ENCODE assay signal across 8 cellular contexts in genomic region chr19:48390188-48391099, GRCh38. TPM values are rescaled to one million over a fixed set of nuclear protein-coding genes. Genes with fewer than 3 reads are reported as not detected.
A peak's percentile ranks its signal among the peaks of the same experiment; 100 is the strongest.
DNase-seq lines count a peak whose midpoint lies in the region; ATAC-seq and TF ChIP-seq lines count a peak whose summit lies in the region.

No MANE protein-coding gene starts in this region.

- H3K27ac Mint-ChIP-seq in HFFc6: peak overlapping the region; percentile 94
- H3K27ac Mint-ChIP-seq in nephron progenitor cell: peak overlapping the region; percentile 97

- no peaks in the 10 kb centered on the region for H3K9me3 Mint-ChIP-seq in HFFc6
- H3K9me3 Mint-ChIP-seq in nephron progenitor cell: no peaks in the 10 kb centered on the region

- ATAC-seq in HG02610 (IDR thresholded peaks at IDR 0.05; ENCODE audit: unreplicated experiment): no peak

- in situ Hi-C loops in Caki2 (cut with HindIII; ENCODE audit: low pct_unique_long_range_greater_than_20kb, low sequenced_read_pairs): no loop called here

- H3K27me3 ChIP-seq in PC-9 (ENCODE audit: insufficient read depth, low read depth) (peaks cover 11% of the 10 kb centered on the region), thyroid gland (peaks cover 18% of the 10 kb centered on the region)

- intact Hi-C loops in PC-9 (cut with micrococcal nuclease; ENCODE audit: unreplicated experiment): loop anchor here (1.0 to 5.0 kb wide), 3 partner anchors 26 to 123 kb away; partner anchors contain the start of gene SYNGR4
- intact Hi-C loops in thyroid gland (cut with DNase I): loop anchor here (10.0 kb wide), 1 partner anchor 54 kb away; the partner anchor contains the start of gene GRWD1

- CTCF ChIA-PET in PC-9 (lab: Charles Lee): interaction anchor here (1.1 to 1.6 kb wide), 5 partner anchors 55 to 199 kb away, joined by 3 to 30 read pairs (median 4); no protein-coding TSS in a partner anchor

- H3K4me1 Mint-ChIP-seq in HFFc6 (ENCODE audit: low read depth): peaks cover 22% of the 10 kb centered on the region
- H3K4me1 Mint-ChIP-seq in nephron progenitor cell: peaks cover 51% of the 10 kb centered on the region

- peaks cover 34% of the 10 kb centered on the region for H3K79me2 ChIP-seq in PC-9 (ENCODE audit: low read depth)

- peak; percentile 63 for DNase-seq in Caki2 (ENCODE audit: low read depth)
- DNase-seq in HFFc6: peak; percentile 37
- DNase-seq in PC-9: peak in 1 of 2 experiments; percentile 56
- peak; percentile 56 for DNase-seq in activated gamma-delta T cell treated with Interleukin-2 at 50 U/mL for 16 hours
- peak; percentile 51 for DNase-seq in fibroblast of the aortic adventitia (ENCODE audit: low read depth)
- DNase-seq in nephron progenitor cell: peak; percentile 71
- DNase-seq in thyroid gland: peak; percentile 57 to 64

- BruUV-seq in PC-9 (replicated peaks; lab: Mats Ljungman, UMichigan): TSS peak; percentile 45

- peak overlapping the region; percentile 58 for H3K27ac ChIP-seq in PC-9
- H3K27ac ChIP-seq in thyroid gland: peak overlapping the region; percentile 86 to 94 (median 91)

- H3K4me3 ChIP-seq in PC-9: peak overlapping the region; percentile 91
- peak overlapping the region; percentile 94 for H3K4me3 ChIP-seq in fibroblast of the aortic adventitia (ENCODE audit: low read depth, low read length)
- peak overlapping the region; percentile 84 to 96 (median 94) for H3K4me3 ChIP-seq in thyroid gland (replicated peaks in 1 of 3)

- POLR2A ChIA-PET in PC-9 (lab: Charles Lee; ENCODE audit: unreplicated experiment): interaction anchor here (0.6 to 1.5 kb wide), 3 partner anchors 13 to 103 kb away, joined by 7 to 22 read pairs (median 8); partner anchors contain the start of genes SYNGR4 and TMEM143

- H4K20me1 ChIP-seq in PC-9 (ENCODE audit: insufficient read depth): peaks cover 20% of the 10 kb centered on the region

- no peaks in the 10 kb centered on the region for H3K4me1 ChIP-seq in PC-9 (replicated peaks; ENCODE audit: insufficient read depth)
- peaks cover 9 to 22% of the 10 kb centered on the region in 2 donors for H3K4me1 ChIP-seq in thyroid gland

- peaks cover 43% of the 10 kb centered on the region for H3F3A ChIP-seq in PC-9 (ENCODE audit: insufficient read depth, low read depth)

- H3K27me3 Mint-ChIP-seq in HFFc6 (ENCODE audit: insufficient read depth) (peaks cover 17% of the 10 kb centered on the region), nephron progenitor cell (ENCODE audit: low read depth, poor library complexity) (peaks cover 7% of the 10 kb centered on the region)

- peaks cover 30% of the 10 kb centered on the region for H3K36me3 ChIP-seq in PC-9 (ENCODE audit: low read depth)
- H3K36me3 ChIP-seq in thyroid gland: peaks cover 31 to 35% of the 10 kb centered on the region in 2 donors

- peak overlapping the region; percentile 75 for H2AFZ ChIP-seq in PC-9

- TF ChIP-seq CTCF in HFFc6 (IDR thresholded peaks at IDR 0.05): peak; percentile 79
- TF ChIP-seq CTCF in PC-9 (conservative IDR thresholded peaks at IDR 0.05): peak; percentile 77
- TF ChIP-seq CTCF in fibroblast of the aortic adventitia (IDR thresholded peaks at IDR 0.05; ENCODE audit: insufficient read depth, low read length): peak; percentile 83
- TF ChIP-seq CTCF in nephron progenitor cell (IDR thresholded peaks at IDR 0.05): peak; percentile 43
- peak; percentile 16 to 73 (median 64) for TF ChIP-seq CTCF in thyroid gland (IDR thresholded peaks at IDR 0.05)

- no peaks in the 10 kb centered on the region for H3K9me2 ChIP-seq in PC-9 (ENCODE audit: insufficient read depth)

- 1 to 7% methylated on average over 13 to 21 of the region's 24 CpGs for WGBS in thyroid gland, 2 donors

- H3K9me3 ChIP-seq in PC-9 (ENCODE audit: insufficient read depth, low read depth) (no peaks in the 10 kb centered on the region), thyroid gland (no peaks in the 10 kb centered on the region)

- H3K36me3 Mint-ChIP-seq in HFFc6 (ENCODE audit: low read depth) (peaks cover 6% of the 10 kb centered on the region; the same call in 1 of the 2 replicates), nephron progenitor cell (ENCODE audit: low read depth) (peaks cover 31% of the 10 kb centered on the region)

- peak overlapping the region; percentile 98 for H3K4me3 Mint-ChIP-seq in HFFc6
- peak overlapping the region; percentile 95 for H3K4me3 Mint-ChIP-seq in nephron progenitor cell

- peak in 1 of 2 donors; percentile 8 for TF ChIP-seq POLR2A in thyroid gland (IDR thresholded peaks at IDR 0.05)

- peak overlapping the region; percentile 99 for H3K4me2 ChIP-seq in PC-9

RNA-seq across cellular contexts. Expression of gene KDELR1, which starts 0.9 kb away (rescaled TPM):
- 119 and 155 TPM in 2 replicates for total RNA-seq in Caki2 (2014; rRNA removed; shearing (Covaris generic); ENCODE audit: low replicate concordance)
- total RNA-seq in HFFc6 (2021; fragmentation: NEBNext Ultra II Directional; extraction: Animal tissue kit (Norgen Biotek cat#: 25700)): 100 to 1,000 TPM; 354 to 455 (median 395) TPM
- total RNA-seq in PC-9 (2021) (220 and 261 TPM in 2 replicates), fibroblast of the aortic adventitia (ENCODE audit: low replicate concordance) (23.7 and 140 TPM in 2 replicates), thyroid gland (100 to 1,000 TPM; 121 to 160 (median 141) TPM)

RNA-seq across cellular contexts. Expression of gene GRIN2D, which starts 3.0 kb away (rescaled TPM):
- total RNA-seq in Caki2 (2014; rRNA removed; shearing (Covaris generic); ENCODE audit: low replicate concordance): 0.34 TPM in 1 of 2 replicates, not detected in the other
- total RNA-seq in HFFc6 (2021; fragmentation: NEBNext Ultra II Directional; extraction: Animal tissue kit (Norgen Biotek cat#: 25700)): 1 to 10 TPM; 2.8 to 4.4 (median 3.1) TPM
- total RNA-seq in PC-9 (2021) (3.2 and 3.8 TPM in 2 replicates), fibroblast of the aortic adventitia (ENCODE audit: low replicate concordance) (1.2 and 2.2 TPM in 2 replicates), thyroid gland (1 to 10 TPM in 1 of 4 donors, under 1 TPM in 3; 0.56 to 2.2 (median 0.84) TPM)

RNA-seq across cellular contexts. Expression of gene SYNGR4, which starts 26.3 kb away (rescaled TPM):
- 0.20 TPM in 1 of 2 replicates, not detected in the other for total RNA-seq in Caki2 (2014; rRNA removed; shearing (Covaris generic); ENCODE audit: low replicate concordance)
- not detected for total RNA-seq in HFFc6 (2021; fragmentation: NEBNext Ultra II Directional; extraction: Animal tissue kit (Norgen Biotek cat#: 25700))
- total RNA-seq in PC-9 (2021): 1.3 and 2.1 TPM in 2 replicates
- not detected in 2 replicates for total RNA-seq in fibroblast of the aortic adventitia (ENCODE audit: low replicate concordance)
- total RNA-seq in thyroid gland: not detected

RNA-seq across cellular contexts. Expression of gene TMEM143, which starts 26.7 kb away (rescaled TPM):
- 7.6 and 12.2 TPM in 2 replicates for total RNA-seq in Caki2 (2014; rRNA removed; shearing (Covaris generic); ENCODE audit: low replicate concordance)
- 1 to 10 TPM; 5.9 to 9.7 (median 7.7) TPM for total RNA-seq in HFFc6 (2021; fragmentation: NEBNext Ultra II Directional; extraction: Animal tissue kit (Norgen Biotek cat#: 25700))
- total RNA-seq in PC-9 (2021): 24.8 and 31.3 TPM in 2 replicates
- total RNA-seq in fibroblast of the aortic adventitia (ENCODE audit: low replicate concordance): 2.2 and 5.0 TPM in 2 replicates
- 10 to 100 TPM in 1 of 4 donors, 1 to 10 TPM in 3; 6.3 to 12.6 (median 9.2) TPM for total RNA-seq in thyroid gland

RNA-seq across cellular contexts. Expression of gene GRWD1, which starts 55.3 kb away (rescaled TPM):
- 89.6 and 91.1 TPM in 2 replicates for total RNA-seq in Caki2 (2014; rRNA removed; shearing (Covaris generic); ENCODE audit: low replicate concordance)
- total RNA-seq in HFFc6 (2021; fragmentation: NEBNext Ultra II Directional; extraction: Animal tissue kit (Norgen Biotek cat#: 25700)): 10 to 100 TPM; 36.2 to 53.5 (median 41.7) TPM
- total RNA-seq in PC-9 (2021): 35.5 and 44.2 TPM in 2 replicates
- 34.1 and 34.6 TPM in 2 replicates for total RNA-seq in fibroblast of the aortic adventitia (ENCODE audit: low replicate concordance)
- 10 to 100 TPM; 22.4 to 40.5 (median 29.1) TPM for total RNA-seq in thyroid gland
